ENCODE assay signal across 16 cellular contexts in the genomic region with DNA sequence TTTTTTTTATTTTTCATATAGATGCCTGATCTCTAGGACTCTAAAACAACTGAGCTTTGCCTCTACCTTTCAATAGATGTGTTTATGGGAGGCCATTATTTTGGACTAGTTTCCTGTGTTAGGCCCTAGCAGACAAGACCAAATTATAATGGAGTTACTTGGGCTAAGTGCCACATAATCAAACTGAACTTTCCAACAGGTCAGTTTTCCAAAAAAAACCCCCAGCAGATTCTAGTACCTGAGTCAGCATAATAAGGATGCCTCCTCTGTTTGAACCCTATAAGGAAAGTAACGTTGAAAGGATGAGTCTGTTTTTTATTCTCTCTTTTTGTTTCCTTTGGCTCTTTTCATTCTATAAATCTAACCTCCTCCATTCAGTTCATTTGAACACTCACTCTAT.
A peak's percentile ranks its signal among the peaks of the same experiment; 100 is the strongest.
DNase-seq lines count a peak whose midpoint lies in the region; FAIRE-seq and TF ChIP-seq lines count a peak whose summit lies in the region.
"Had no signal": no experiment of that assay in that cellular context is flagged by ENCODE, and none has a peak within 500 bp of the region (broad histone marks: within the 10 kb centered on the region; RNA-seq: fewer than 3 reads in every experiment).

No MANE protein-coding gene starts in this region.

- H3K4me1 Mint-ChIP-seq in astrocyte (ENCODE audit: low read depth, unreplicated experiment): peaks cover 16% of the 10 kb centered on the region
- H3K4me1 Mint-ChIP-seq: H9 had no signal

- H3K9ac ChIP-seq in BLaER1 treated with 17β-estradiol and CSF1 and Interleukin-3, amounts not matched to agents 10 nM and 100 nM: peak overlapping the region in 1 of 11 experiments; percentile 57; a peak in 1 of 22 replicates
- no peak overlapping the region; the same call in 1 of the 2 replicates for H3K9ac ChIP-seq in MM.1S (ENCODE audit: low read length)
- no peak overlapping the region for H3K9ac ChIP-seq in astrocyte (ENCODE audit: low read length)

- peak overlapping the region in 7 of 11 experiments; percentile 26 to 76 (median 43); a peak in 10 of 22 replicates for H3K27ac ChIP-seq in BLaER1 treated with 17β-estradiol and CSF1 and Interleukin-3, amounts not matched to agents 10 nM and 100 nM
- H3K27ac ChIP-seq in MM.1S (ENCODE audit: low read length): peak overlapping the region; percentile 76; the same call in 1 of the 2 replicates
- peak overlapping the region; percentile 62 for H3K27ac ChIP-seq in astrocyte (ENCODE audit: low read depth, low read length)
- peak overlapping the region; percentile 65 for H3K27ac ChIP-seq in mesodermal cell (ENCODE audit: low read depth, low read length, severe bottlenecking)
- H3K27ac ChIP-seq: ascending aorta, esophagus muscularis mucosa had no signal

- H3K9me3 ChIP-seq in BLaER1 treated with 17β-estradiol and CSF1 and Interleukin-3, amounts not matched to agents 10 nM and 100 nM (replicated peaks in 1 of 11): peaks cover 0 to 9% (median 7%) of the 10 kb centered on the region in 11 experiments; a peak in 13 of 22 replicates
- no peaks in the 10 kb centered on the region for H3K9me3 ChIP-seq in MM.1S (replicated peaks; ENCODE audit: insufficient read depth, low read length)
- no peaks in the 10 kb centered on the region for H3K9me3 ChIP-seq in astrocyte (ENCODE audit: insufficient read depth, low read depth, low read length)
- peaks cover 16% of the 10 kb centered on the region for H3K9me3 ChIP-seq in mesodermal cell (ENCODE audit: control insufficient read depth, low read length)
- H3K9me3 ChIP-seq: ascending aorta, esophagus muscularis mucosa had no signal

- H3K36me3 ChIP-seq in BLaER1 treated with 17β-estradiol and CSF1 and Interleukin-3, amounts not matched to agents 10 nM and 100 nM: no peaks in the 10 kb centered on the region
- no peaks in the 10 kb centered on the region for H3K36me3 ChIP-seq in MM.1S (replicated peaks; ENCODE audit: insufficient read depth, low read length)
- H3K36me3 ChIP-seq in astrocyte (ENCODE audit: insufficient read depth, low read length): no peaks in the 10 kb centered on the region
- no peaks in the 10 kb centered on the region for H3K36me3 ChIP-seq in mesodermal cell (ENCODE audit: control insufficient read depth, insufficient read depth, low read length)
- H3K36me3 ChIP-seq: ascending aorta, esophagus muscularis mucosa had no signal

- FAIRE-seq in astrocyte (lab: Jason Lieb, UNC) (no peak), frontal cortex (lab: Jason Lieb, UNC) (no peak)

- TF ChIP-seq CTCF in MM.1S (IDR thresholded peaks at IDR 0.05; ENCODE audit: low read length) (no peak), astrocyte (IDR thresholded peaks at IDR 0.05; ENCODE audit: insufficient read depth, low read depth, low read length) (peak; percentile 3)

- peaks cover 0 to 24% (median 13%) of the 10 kb centered on the region in 10 experiments; a peak in 15 of 20 replicates for H3K4me1 ChIP-seq in BLaER1 treated with 17β-estradiol and CSF1 and Interleukin-3, amounts not matched to agents 10 nM and 100 nM
- H3K4me1 ChIP-seq in MM.1S (ENCODE audit: low read length): peaks cover 39% of the 10 kb centered on the region
- peaks cover 10% of the 10 kb centered on the region for H3K4me1 ChIP-seq in astrocyte (ENCODE audit: insufficient read depth, low read length)
- peaks cover 17% of the 10 kb centered on the region for H3K4me1 ChIP-seq in mesodermal cell (ENCODE audit: control insufficient read depth, insufficient read depth, low read length, poor library complexity, severe bottlenecking)
- H3K4me1 ChIP-seq: ascending aorta, esophagus muscularis mucosa had no signal

- H3K9me3 Mint-ChIP-seq in astrocyte (ENCODE audit: unreplicated experiment): peaks cover 2% of the 10 kb centered on the region

- WGBS in mesodermal cell (ENCODE audit: insufficient coverage in 2 of 2), 2 experiments: no CpG with 5 or more reads among the region's 1 CpG

- H2AFZ ChIP-seq in MM.1S (ENCODE audit: low read length) (no peak overlapping the region), astrocyte (ENCODE audit: low read depth, low read length) (no peak overlapping the region)

- H3K36me3 Mint-ChIP-seq in astrocyte (ENCODE audit: low read depth, unreplicated experiment): no peaks in the 10 kb centered on the region

- peaks cover 30% of the 10 kb centered on the region for H3F3A ChIP-seq in MM.1S (ENCODE audit: insufficient read depth, low read length)

- no peaks in the 10 kb centered on the region for H3K9me2 ChIP-seq in MM.1S (replicated peaks; ENCODE audit: insufficient read depth, low read length)

- H3K4me2 ChIP-seq in BLaER1 treated with 17β-estradiol and CSF1 and Interleukin-3, amounts not matched to agents 10 nM and 100 nM: peak overlapping the region in 7 of 11 experiments; percentile 26 to 67 (median 39); a peak in 11 of 22 replicates
- H3K4me2 ChIP-seq in MM.1S (ENCODE audit: low read depth, low read length): peak overlapping the region; percentile 39; the same call in 1 of the 2 replicates
- peak overlapping the region; percentile 47 for H3K4me2 ChIP-seq in astrocyte (ENCODE audit: low read length)

- H3K27me3 Mint-ChIP-seq in astrocyte (ENCODE audit: low read depth, unreplicated experiment): no peaks in the 10 kb centered on the region

- H4K20me1 ChIP-seq in BLaER1 treated with 17β-estradiol and CSF1 and Interleukin-3, amounts not matched to agents 10 nM and 100 nM: no peaks in the 10 kb centered on the region
- H4K20me1 ChIP-seq in MM.1S (ENCODE audit: insufficient read depth, low read length) (no peaks in the 10 kb centered on the region), astrocyte (ENCODE audit: insufficient read depth, low read length) (no peaks in the 10 kb centered on the region)

- no peak overlapping the region for H3K4me3 Mint-ChIP-seq in astrocyte (ENCODE audit: unreplicated experiment)
- H3K4me3 Mint-ChIP-seq: H9, mesothelial cell of epicardium had no signal

- H3K27me3 ChIP-seq in BLaER1 treated with 17β-estradiol and CSF1 and Interleukin-3, amounts not matched to agents 10 nM and 100 nM: no peaks in the 10 kb centered on the region
- H3K27me3 ChIP-seq in MM.1S (replicated peaks; ENCODE audit: insufficient read depth, low read length): no peaks in the 10 kb centered on the region
- no peaks in the 10 kb centered on the region for H3K27me3 ChIP-seq in astrocyte (ENCODE audit: insufficient read depth, low read length)
- H3K27me3 ChIP-seq: ascending aorta, esophagus muscularis mucosa had no signal

- DNase-seq in MM.1S (no peak), astrocyte (ENCODE audit: low read depth) (no peak), NCI-H1092 (lab: John Stamatoyannopoulos, UW) (no peak), frontal cortex (ENCODE audit: low spot score in 2 of 2) (no peak)
- DNase-seq in central memory CD4-positive, alpha-beta T cell: no peak
- DNase-seq: activated CD4-positive, alpha-beta T cell treated with anti-CD3 and anti-CD28 coated beads for 4 hours; C1 segment of cervical spinal cord; H9; NCI-H187 treated with DMSO at 0.1 percent for 48 hours; retina; SHP77 treated with DMSO at 0.1 percent for 48 hours had no signal

- peak overlapping the region; percentile 44 for H3K27ac Mint-ChIP-seq in astrocyte (ENCODE audit: unreplicated experiment)
- H3K27ac Mint-ChIP-seq: H9 had no signal

- H3K79me2 ChIP-seq in MM.1S (ENCODE audit: low read length): no peaks in the 10 kb centered on the region
- H3K79me2 ChIP-seq in astrocyte (ENCODE audit: insufficient read depth, low read length): no peaks in the 10 kb centered on the region

- no peak overlapping the region for H3K4me3 ChIP-seq in BLaER1 treated with 17β-estradiol and CSF1 and Interleukin-3, amounts not matched to agents 10 nM and 100 nM
- H3K4me3 ChIP-seq in MM.1S (ENCODE audit: low read length) (no peak overlapping the region), astrocyte (ENCODE audit: insufficient read depth, low read depth, low read length) (peak overlapping the region; percentile 27), mesodermal cell (ENCODE audit: extremely low read depth, insufficient read depth, low read length, poor library complexity, severe bottlenecking) (no peak overlapping the region)
- H3K4me3 ChIP-seq: ascending aorta, esophagus muscularis mucosa had no signal
